ENCODE assay signal across 18 cellular contexts in genomic region chr7:36348256-36348655, GRCh38. TPM values are rescaled to one million over a fixed set of nuclear protein-coding genes. Genes with fewer than 3 reads are reported as not detected.
DNase-seq lines count a peak whose midpoint lies in the region; ATAC-seq, FAIRE-seq and TF ChIP-seq lines count a peak whose summit lies in the region.
"Had no signal": no experiment of that assay in that cellular context is flagged by ENCODE, and none has a peak within 500 bp of the region (broad histone marks: within the 10 kb centered on the region; RNA-seq: fewer than 3 reads in every experiment).

No MANE protein-coding gene starts in this region.

- H3K27ac ChIP-seq in esophagus muscularis mucosa (replicated peaks in 1 of 4) = no peak overlapping the region
- H3K27ac ChIP-seq: suprapubic skin had no signal

- H3K4me1 ChIP-seq in esophagus muscularis mucosa = peaks cover 0 to 18% (median 15%) of the 10 kb centered on the region in 4 donors

- no peaks in the 10 kb centered on the region for H3K36me3 ChIP-seq in esophagus muscularis mucosa
- H3K36me3 ChIP-seq: suprapubic skin had no signal

- peak overlapping the region; percentile 18 for H3K27ac Mint-ChIP-seq in mesothelial cell of epicardium
- H3K27ac Mint-ChIP-seq: B cell; dendritic cell treated with granulocyte-macrophage colony-stimulating factor and Interleukin-4, amounts not matched to agents 40 ng/mL and 50 ng/mL, for 4 days; T-helper 17 cell had no signal

- H3K4me3 ChIP-seq in choroid plexus epithelial cell (ENCODE audit: low read depth, low read length) (no peak overlapping the region), esophagus muscularis mucosa (no peak overlapping the region)
- H3K4me3 ChIP-seq: K562, suprapubic skin had no signal

- no peak for TF ChIP-seq POLR2A in esophagus muscularis mucosa (IDR thresholded peaks at IDR 0.05; ENCODE audit: low read depth)

- H3K9me3 ChIP-seq in esophagus muscularis mucosa = no peaks in the 10 kb centered on the region
- H3K9me3 ChIP-seq: suprapubic skin had no signal

- TF ChIP-seq CTCF in choroid plexus epithelial cell (conservative IDR thresholded peaks at IDR 0.05; ENCODE audit: low read depth, low read length) (no peak), mesothelial cell of epicardium (IDR thresholded peaks at IDR 0.05; ENCODE audit: unreplicated experiment) (no peak), esophagus muscularis mucosa (IDR thresholded peaks at IDR 0.05) (no peak)

- peak; percentile 33 for FAIRE-seq in HTR-8/SVneo (lab: Jason Lieb, UNC)
- FAIRE-seq: K562 had no signal

- DNase-seq in AG20443 (ENCODE audit: low spot score) (peak; percentile 14), HTR-8/SVneo (ENCODE audit: insufficient read length, low spot score) (peak; percentile 23), choroid plexus epithelial cell (ENCODE audit: low read depth) (peak; percentile 91), mesothelial cell of epicardium (ENCODE audit: low spot score in 2 of 2, unreplicated experiment in 2 of 2) (no peak), esophagus muscularis mucosa (ENCODE audit: extremely low spot score) (no peak)
- no peak for DNase-seq in activated T-cell treated with anti-CD3 and anti-CD28 coated beads, Interleukin-2, amount 50 U/mL, for 4 hours
- DNase-seq: activated gamma-delta T cell; NCI-H2171 treated with DMSO at 0.1 percent for 48 hours; stimulated activated CD4-positive, alpha-beta T cell treated with anti-CD3 and anti-CD28 coated beads, Interleukin-4, amount 100 ng/mL, for 1 hour; T-helper 17 cell had no signal

- peaks cover 6% of the 10 kb centered on the region for H3K9me3 Mint-ChIP-seq in mesothelial cell of epicardium
- H3K9me3 Mint-ChIP-seq in activated T-cell treated with anti-CD3 and anti-CD28 coated beads, Interleukin-2, amount 50 U/mL, for 4 hours = no peaks in the 10 kb centered on the region
- H3K9me3 Mint-ChIP-seq: dendritic cell treated with granulocyte-macrophage colony-stimulating factor and Interleukin-4, amounts not matched to agents 40 ng/mL and 50 ng/mL, for 4 days had no signal

- TF ChIP-seq EP300 in esophagus muscularis mucosa (IDR thresholded peaks at IDR 0.05) = no peak

- no peaks in the 10 kb centered on the region for H3K27me3 ChIP-seq in esophagus muscularis mucosa
- H3K27me3 ChIP-seq: suprapubic skin had no signal

- H3K4me3 Mint-ChIP-seq in mesothelial cell of epicardium = no peak overlapping the region
- H3K4me3 Mint-ChIP-seq in activated T-cell treated with anti-CD3 and anti-CD28 coated beads, Interleukin-2, amount 50 U/mL, for 4 hours = no peak overlapping the region
- H3K4me3 Mint-ChIP-seq: B cell; dendritic cell treated with granulocyte-macrophage colony-stimulating factor and Interleukin-4, amounts not matched to agents 40 ng/mL and 50 ng/mL, for 4 days; T-helper 17 cell had no signal

- intact Hi-C loops in esophagus muscularis mucosa (cut with DNase I) = no loop called here

- peaks cover 19% of the 10 kb centered on the region for H3K4me1 Mint-ChIP-seq in mesothelial cell of epicardium
- no peaks in the 10 kb centered on the region for H3K4me1 Mint-ChIP-seq in activated T-cell treated with anti-CD3 and anti-CD28 coated beads, Interleukin-2, amount 50 U/mL, for 4 hours (ENCODE audit: low read depth)
- H3K4me1 Mint-ChIP-seq: B cell had no signal

- no peaks in the 10 kb centered on the region for H3K27me3 Mint-ChIP-seq in mesothelial cell of epicardium (ENCODE audit: low read depth)
- H3K27me3 Mint-ChIP-seq in activated T-cell treated with anti-CD3 and anti-CD28 coated beads, Interleukin-2, amount 50 U/mL, for 4 hours (ENCODE audit: low read depth) = no peaks in the 10 kb centered on the region
- H3K27me3 Mint-ChIP-seq: dendritic cell treated with granulocyte-macrophage colony-stimulating factor and Interleukin-4, amounts not matched to agents 40 ng/mL and 50 ng/mL, for 4 days had no signal

- ATAC-seq in GM21786 (IDR thresholded peaks at IDR 0.05; ENCODE audit: unreplicated experiment) (no peak), GM21619 (IDR thresholded peaks at IDR 0.05; ENCODE audit: unreplicated experiment) (no peak)
- no peak for ATAC-seq in activated T-cell treated with anti-CD3 and anti-CD28 coated beads, Interleukin-2, amount 50 U/mL, for 4 hours
- ATAC-seq: activated CD4-positive, CD25-positive, alpha-beta regulatory T cell treated with anti-CD3 and anti-CD28 coated beads, Interleukin-2, amount 50 U/mL, for 24 hours; K562; sciatic nerve; T-helper 17 cell had no signal

- peaks cover 4% of the 10 kb centered on the region for H3K36me3 Mint-ChIP-seq in mesothelial cell of epicardium
- no peaks in the 10 kb centered on the region for H3K36me3 Mint-ChIP-seq in activated T-cell treated with anti-CD3 and anti-CD28 coated beads, Interleukin-2, amount 50 U/mL, for 4 hours (ENCODE audit: insufficient read depth)

RNA-seq across cellular contexts. Expression of gene ANLN, which starts 41.4 kb away (rescaled TPM):
- total RNA-seq in mesothelial cell of epicardium (30.0 to 31.2 TPM (median 30.5 TPM) in 3 replicates), esophagus muscularis mucosa (10 to 100 TPM in 2 of 4 donors, 1 to 10 TPM in 2; 4.1 to 11.2 (median 8.0) TPM)
- 1 to 10 TPM; 1.8 to 4.1 (median 2.4) TPM for total RNA-seq in activated T-cell treated with anti-CD3 and anti-CD28 coated beads, Interleukin-2, amount 50 U/mL, for 4 hours

Comparison
In these comparisons a context has a peak if more than half of its experiments do, and no peak if none do; other contexts are left out.
1. DNase-seq: peak in AG20443 (single experiment), HTR-8/SVneo (single experiment) and choroid plexus epithelial cell (single experiment); none in mesothelial cell of epicardium (0 of 2), activated T-cell treated with anti-CD3 and anti-CD28 coated beads, Interleukin-2, amount 50 U/mL, for 4 hours (single experiment) and esophagus muscularis mucosa (single experiment).